Comparison of ENCODE assay signal across 8 cellular contexts in genomic region chr15:75686212-75686642, GRCh38. TPM values are rescaled to one million over a fixed set of nuclear protein-coding genes. Genes with fewer than 3 reads are reported as not detected.
DNase-seq lines count a peak whose midpoint lies in the region; ATAC-seq and TF ChIP-seq lines count a peak whose summit lies in the region.
"Not testable (repeated sequence)": the region's sequence is repeated elsewhere in the genome, so short reads cannot be mapped to it uniquely, and the experiment has no call there.

No MANE protein-coding gene starts in this region.

- CTCF ChIA-PET in activated CD4-positive, alpha-beta T cell treated with anti-CD3 and anti-CD28 coated beads, Interleukin-2, amount 10 ng/mL, durations not matched to agents 7 days and 5 days (lab: Charles Lee) = interaction anchor here (0.6 to 1.5 kb wide), 6 partner anchors 8 to 319 kb away, joined by 3 to 7 read pairs (median 3); no protein-coding TSS in a partner anchor

- not testable (repeated sequence) for H3K27me3 ChIP-seq in body of pancreas, right atrium auricular region

- intact Hi-C loops in body of pancreas (cut with DNase I) = loop anchor here (10.0 kb wide), 1 partner anchor 321 kb away; the partner anchor contains the start of gene MAN2C1
- intact Hi-C loops in posterior cingulate gyrus (cut with DNase I) = not testable (repeated sequence)

- not testable (repeated sequence) for H3K9me3 Mint-ChIP-seq in activated CD4-positive, alpha-beta T cell treated with anti-CD3 and anti-CD28 coated beads, Interleukin-2, amount 10 ng/mL, durations not matched to agents 7 days and 5 days; stimulated activated naive CD8-positive, alpha-beta T cell treated with anti-CD3 and anti-CD28 coated beads, Interleukin-15, amount 100 ng/mL, for 72 hours

- not testable (repeated sequence) for H3K27me3 Mint-ChIP-seq in activated CD4-positive, alpha-beta T cell treated with anti-CD3 and anti-CD28 coated beads, Interleukin-2, amount 10 ng/mL, durations not matched to agents 7 days and 5 days; stimulated activated naive CD8-positive, alpha-beta T cell treated with anti-CD3 and anti-CD28 coated beads, Interleukin-15, amount 100 ng/mL, for 72 hours

- not testable (repeated sequence) for H3K36me3 ChIP-seq in body of pancreas (replicated peaks in 1 of 2; ENCODE audit: insufficient read depth in 1 of 2, low read depth in 2 of 2)
- peaks cover 63% of the 10 kb centered on the region for H3K36me3 ChIP-seq in right atrium auricular region

- not testable (repeated sequence) for H3K4me3 ChIP-seq in body of pancreas, right atrium auricular region

- H3K27ac ChIP-seq in body of pancreas, right atrium auricular region: not testable (repeated sequence)

- peak; percentile 76 for DNase-seq in DMS 273 (lab: John Stamatoyannopoulos, UW; ENCODE audit: unreplicated experiment)
- peak; percentile 48 for DNase-seq in NK-92 treated with Interleukin-12 subunit alpha and Interleukin-12 subunit beta, amount 100 ng/mL, for 24 hours (lab: John Stamatoyannopoulos, UW)
- peak; percentile 80 for DNase-seq in activated CD4-positive, alpha-beta T cell treated with anti-CD3 and anti-CD28 coated beads, Interleukin-2, amount 10 ng/mL, durations not matched to agents 7 days and 5 days
- DNase-seq in body of pancreas = peak; percentile 77 to 84 (median 81)
- DNase-seq in right atrium auricular region (ENCODE audit: low spot score) = peak; percentile 80
- DNase-seq in posterior cingulate gyrus = peak; percentile 42 to 96 (median 76)
- DNase-seq in stimulated activated naive CD8-positive, alpha-beta T cell treated with anti-CD3 and anti-CD28 coated beads, Interleukin-15, amount 100 ng/mL, for 72 hours = peak; percentile 83

- H3K36me3 Mint-ChIP-seq in activated CD4-positive, alpha-beta T cell treated with anti-CD3 and anti-CD28 coated beads, Interleukin-2, amount 10 ng/mL, durations not matched to agents 7 days and 5 days (ENCODE audit: low read depth) = not testable (repeated sequence)

- not testable (repeated sequence) for H3K27ac Mint-ChIP-seq in activated CD4-positive, alpha-beta T cell treated with anti-CD3 and anti-CD28 coated beads, Interleukin-2, amount 10 ng/mL, durations not matched to agents 7 days and 5 days; stimulated activated naive CD8-positive, alpha-beta T cell treated with anti-CD3 and anti-CD28 coated beads, Interleukin-15, amount 100 ng/mL, for 72 hours

- not testable (repeated sequence) for H3K4me1 Mint-ChIP-seq in activated CD4-positive, alpha-beta T cell treated with anti-CD3 and anti-CD28 coated beads, Interleukin-2, amount 10 ng/mL, durations not matched to agents 7 days and 5 days
- H3K4me1 Mint-ChIP-seq in stimulated activated naive CD8-positive, alpha-beta T cell treated with anti-CD3 and anti-CD28 coated beads, Interleukin-15, amount 100 ng/mL, for 72 hours = peaks cover 10% of the 10 kb centered on the region

- 5 to 26% methylated on average over 4 to 14 of the region's 14 CpGs for WGBS in body of pancreas, 2 donors

- POLR2A ChIA-PET in activated CD4-positive, alpha-beta T cell treated with anti-CD3 and anti-CD28 coated beads, Interleukin-2, amount 10 ng/mL, durations not matched to agents 7 days and 5 days (lab: Charles Lee) = not testable (repeated sequence)

- not testable (repeated sequence) for H3K4me3 Mint-ChIP-seq in activated CD4-positive, alpha-beta T cell treated with anti-CD3 and anti-CD28 coated beads, Interleukin-2, amount 10 ng/mL, durations not matched to agents 7 days and 5 days; stimulated activated naive CD8-positive, alpha-beta T cell treated with anti-CD3 and anti-CD28 coated beads, Interleukin-15, amount 100 ng/mL, for 72 hours

- H3K4me1 ChIP-seq in body of pancreas (peaks cover 14% of the 10 kb centered on the region), right atrium auricular region (peaks cover 0 to 10% of the 10 kb centered on the region in 2 donors)

- peak; percentile 57 for ATAC-seq in HG03521 (IDR thresholded peaks at IDR 0.05; ENCODE audit: unreplicated experiment)
- peak; percentile 76 for ATAC-seq in body of pancreas
- peak; percentile 81 for ATAC-seq in stimulated activated naive CD8-positive, alpha-beta T cell treated with anti-CD3 and anti-CD28 coated beads, Interleukin-15, amount 100 ng/mL, for 72 hours

- not testable (repeated sequence) for TF ChIP-seq POLR2A in body of pancreas (IDR thresholded peaks at IDR 0.05)

- TF ChIP-seq CTCF in body of pancreas (IDR thresholded peaks at IDR 0.05) (peak; percentile 59 to 83 (median 73)), right atrium auricular region (IDR thresholded peaks at IDR 0.05) (peak; percentile 84 to 92)

- not testable (repeated sequence) for H3K9me3 ChIP-seq in body of pancreas, right atrium auricular region

RNA-seq across cellular contexts. Expression of gene CSPG4, which starts 26.4 kb away (rescaled TPM):
- not detected for total RNA-seq in activated CD4-positive, alpha-beta T cell treated with anti-CD3 and anti-CD28 coated beads, Interleukin-2, amount 10 ng/mL, durations not matched to agents 7 days and 5 days
- total RNA-seq in body of pancreas = 10 to 100 TPM in 1 of 2 donors, 1 to 10 TPM in 1; 3.1 to 13.8 TPM
- total RNA-seq in right atrium auricular region = 10 to 100 TPM; 32.6 to 55.6 TPM

RNA-seq across cellular contexts. Expression of gene SNX33, which starts 38.5 kb away (rescaled TPM):
- total RNA-seq in activated CD4-positive, alpha-beta T cell treated with anti-CD3 and anti-CD28 coated beads, Interleukin-2, amount 10 ng/mL, durations not matched to agents 7 days and 5 days = under 1 TPM; 0.60 to 0.79 TPM
- total RNA-seq in body of pancreas = 10 to 100 TPM; 19.8 to 21.8 TPM
- 10 to 100 TPM; 10.3 to 20.5 TPM for total RNA-seq in right atrium auricular region

RNA-seq across cellular contexts. Expression of gene IMP3, which starts 46.2 kb away (rescaled TPM):
- 10 to 100 TPM; 79.1 to 81.4 TPM for total RNA-seq in activated CD4-positive, alpha-beta T cell treated with anti-CD3 and anti-CD28 coated beads, Interleukin-2, amount 10 ng/mL, durations not matched to agents 7 days and 5 days
- 10 to 100 TPM; 43.1 to 66.6 TPM for total RNA-seq in body of pancreas
- total RNA-seq in right atrium auricular region = 100 to 1,000 TPM in 1 of 2 donors, 10 to 100 TPM in 1; 71.2 to 119 TPM

Comparison
In these comparisons a context has a peak if more than half of its experiments do, and no peak if none do; other contexts are left out.
1. RNA of gene CSPG4, which starts 26.4 kb away (total RNA-seq): 32.6 to 55.6 TPM in right atrium auricular region and 3.1 to 13.8 TPM in body of pancreas; not detected in activated CD4-positive, alpha-beta T cell treated with anti-CD3 and anti-CD28 coated beads, Interleukin-2, amount 10 ng/mL, durations not matched to agents 7 days and 5 days; every median in the first group is over 4 times any median in the second.
2. RNA of gene SNX33, which starts 38.5 kb away (total RNA-seq): 19.8 to 21.8 TPM in body of pancreas and 10.3 to 20.5 TPM in right atrium auricular region; 0.60 to 0.79 TPM in activated CD4-positive, alpha-beta T cell treated with anti-CD3 and anti-CD28 coated beads, Interleukin-2, amount 10 ng/mL, durations not matched to agents 7 days and 5 days; every median in the first group is over 4 times any median in the second.
3. Peak in every context shown above with its lines, with median percentiles within 50 percentile points of each other: DNase-seq and ATAC-seq.